7 cellular contexts compared by ENCODE assay signal in genomic region chr14:19169561-19170362, GRCh38.
A peak's percentile ranks its signal among the peaks of the same experiment; 100 is the strongest.
DNase-seq lines count a peak whose midpoint lies in the region; ATAC-seq and TF ChIP-seq lines count a peak whose summit lies in the region.
"Not testable (repeated sequence)": the region's sequence is repeated elsewhere in the genome, so short reads cannot be mapped to it uniquely, and the experiment has no call there.

No MANE protein-coding gene starts in this region.

- H3K9me3 ChIP-seq in hepatocyte (ENCODE audit: low read depth); upper lobe of right lung: not testable (repeated sequence)

- H3K4me2 ChIP-seq in hepatocyte, result not testable (repeated sequence)

- H3K36me3 Mint-ChIP-seq in osteocyte (ENCODE audit: unreplicated experiment), result not testable (repeated sequence)

- 78% methylated on average over 6 of the region's 7 CpGs for WGBS in hepatocyte (ENCODE audit: low lambda C conversion rate, missing lambda C conversion rate)

- ATAC-seq in upper lobe of right lung, result not testable (repeated sequence)

- not testable (repeated sequence) for H3K36me3 ChIP-seq in hepatocyte (replicated peaks; ENCODE audit: insufficient read depth, low read depth); upper lobe of right lung

- not testable (repeated sequence) for H3K27ac Mint-ChIP-seq in osteocyte (ENCODE audit: unreplicated experiment)

- not testable (repeated sequence) for H3K27me3 Mint-ChIP-seq in osteocyte (ENCODE audit: unreplicated experiment)

- intact Hi-C loops in cardiac septum (cut with DNase I); upper lobe of right lung (cut with DNase I): not testable (repeated sequence)

- not testable (repeated sequence) for H3K9me2 ChIP-seq in hepatocyte (replicated peaks; ENCODE audit: insufficient read depth)

- H3K27ac ChIP-seq in coronary artery, hepatocyte, upper lobe of right lung: not testable (repeated sequence)

- H3K9me3 Mint-ChIP-seq in osteocyte (ENCODE audit: unreplicated experiment), result peaks cover 17% of the 10 kb centered on the region

- H3K4me1 ChIP-seq in hepatocyte (ENCODE audit: insufficient read depth); upper lobe of right lung: not testable (repeated sequence)

- DNase-seq in H4 (ENCODE audit: low spot score) (peak; percentile 0), coronary artery (ENCODE audit: low spot score) (peak; percentile 56), cardiac septum (ENCODE audit: low spot score) (peak; percentile 73), hepatocyte (ENCODE audit: low spot score) (peak; percentile 1), osteocyte (ENCODE audit: extremely low spot score, unreplicated experiment) (peak; percentile 84), upper lobe of right lung (peak; percentile 51)
- DNase-seq in activated CD8-positive, alpha-beta memory T cell treated with anti-CD3 and anti-CD28 coated beads, Interleukin-2, amount 50 U/mL, for 48 hours, result peak; percentile 53

- H2AFZ ChIP-seq in hepatocyte, result not testable (repeated sequence)

- H3K27me3 ChIP-seq in hepatocyte, upper lobe of right lung: not testable (repeated sequence)

- TF ChIP-seq CTCF in coronary artery (IDR thresholded peaks at IDR 0.05); hepatocyte (IDR thresholded peaks at IDR 0.05; ENCODE audit: poor library complexity); osteocyte (IDR thresholded peaks at IDR 0.05); upper lobe of right lung (IDR thresholded peaks at IDR 0.05): not testable (repeated sequence)

- H4K20me1 ChIP-seq in hepatocyte (ENCODE audit: insufficient read depth, poor library complexity, severe bottlenecking), result not testable (repeated sequence)

- not testable (repeated sequence) for H3K4me3 Mint-ChIP-seq in osteocyte (ENCODE audit: unreplicated experiment)

- not testable (repeated sequence) for H3K4me1 Mint-ChIP-seq in osteocyte (ENCODE audit: unreplicated experiment)

- not testable (repeated sequence) for H3K4me3 ChIP-seq in coronary artery, hepatocyte, upper lobe of right lung

- not testable (repeated sequence) for H3K79me2 ChIP-seq in hepatocyte

Comparison
In these comparisons a context has a peak if more than half of its experiments do, and no peak if none do; other contexts are left out.
1. DNase-seq: peak in every context shown above with its lines; median percentile 84 in osteocyte; 73 in cardiac septum; 56 in coronary artery; 53 in activated CD8-positive, alpha-beta memory T cell treated with anti-CD3 and anti-CD28 coated beads, Interleukin-2, amount 50 U/mL, for 48 hours; 51 in upper lobe of right lung; 1 in hepatocyte; 0 in H4.